8 cellular contexts compared by ENCODE assay signal in genomic region chr17:61927211-61928100, GRCh38. TPM values are rescaled to one million over a fixed set of nuclear protein-coding genes. Genes with fewer than 3 reads are reported as not detected.
DNase-seq lines count a peak whose midpoint lies in the region; TF ChIP-seq lines count a peak whose summit lies in the region.

A gene with protein sequence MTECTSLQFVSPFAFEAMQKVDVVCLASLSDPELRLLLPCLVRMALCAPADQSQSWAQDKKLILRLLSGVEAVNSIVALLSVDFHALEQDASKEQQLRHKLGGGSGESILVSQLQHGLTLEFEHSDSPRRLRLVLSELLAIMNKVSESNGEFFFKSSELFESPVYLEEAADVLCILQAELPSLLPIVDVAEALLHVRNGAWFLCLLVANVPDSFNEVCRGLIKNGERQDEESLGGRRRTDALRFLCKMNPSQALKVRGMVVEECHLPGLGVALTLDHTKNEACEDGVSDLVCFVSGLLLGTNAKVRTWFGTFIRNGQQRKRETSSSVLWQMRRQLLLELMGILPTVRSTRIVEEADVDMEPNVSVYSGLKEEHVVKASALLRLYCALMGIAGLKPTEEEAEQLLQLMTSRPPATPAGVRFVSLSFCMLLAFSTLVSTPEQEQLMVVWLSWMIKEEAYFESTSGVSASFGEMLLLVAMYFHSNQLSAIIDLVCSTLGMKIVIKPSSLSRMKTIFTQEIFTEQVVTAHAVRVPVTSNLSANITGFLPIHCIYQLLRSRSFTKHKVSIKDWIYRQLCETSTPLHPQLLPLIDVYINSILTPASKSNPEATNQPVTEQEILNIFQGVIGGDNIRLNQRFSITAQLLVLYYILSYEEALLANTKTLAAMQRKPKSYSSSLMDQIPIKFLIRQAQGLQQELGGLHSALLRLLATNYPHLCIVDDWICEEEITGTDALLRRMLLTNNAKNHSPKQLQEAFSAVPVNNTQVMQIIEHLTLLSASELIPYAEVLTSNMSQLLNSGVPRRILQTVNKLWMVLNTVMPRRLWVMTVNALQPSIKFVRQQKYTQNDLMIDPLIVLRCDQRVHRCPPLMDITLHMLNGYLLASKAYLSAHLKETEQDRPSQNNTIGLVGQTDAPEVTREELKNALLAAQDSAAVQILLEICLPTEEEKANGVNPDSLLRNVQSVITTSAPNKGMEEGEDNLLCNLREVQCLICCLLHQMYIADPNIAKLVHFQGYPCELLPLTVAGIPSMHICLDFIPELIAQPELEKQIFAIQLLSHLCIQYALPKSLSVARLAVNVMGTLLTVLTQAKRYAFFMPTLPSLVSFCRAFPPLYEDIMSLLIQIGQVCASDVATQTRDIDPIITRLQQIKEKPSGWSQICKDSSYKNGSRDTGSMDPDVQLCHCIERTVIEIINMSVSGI (minus strand): TSS chr17:61927982. CDS start chr17:61926644, 1,338 bp downstream.

- H3K27me3 ChIP-seq in suprapubic skin = no peaks in the 10 kb centered on the region

- peak; percentile 94 for TF ChIP-seq POLR2A in NB4 (IDR thresholded peaks at IDR 0.05; ENCODE audit: extremely low read depth, insufficient read length)
- TF ChIP-seq POLR2A in suprapubic skin (IDR thresholded peaks at IDR 0.05) = peak in 1 of 2 donors; percentile 49

- H3K27ac ChIP-seq in suprapubic skin = peak within 1 kb of the TSS; percentile 84

- intact Hi-C loops in activated naive CD4-positive, alpha-beta T cell treated with anti-CD3 and anti-CD28 coated beads for 36 hours (cut with micrococcal nuclease) = loop anchor here (1.0 to 10.0 kb wide), 4 partner anchors 64 to 1853 kb away; partner anchors contain the start of genes BRIP1, HEATR6 and PPM1D

- peaks cover 8% of the 10 kb centered on the region for H3K36me3 ChIP-seq in suprapubic skin

- peaks cover 3% of the 10 kb centered on the region; the same call in 1 of the 2 replicates for H3K36me3 Mint-ChIP-seq in HFFc6 (ENCODE audit: low read depth)
- peaks cover 13% of the 10 kb centered on the region for H3K36me3 Mint-ChIP-seq in activated naive CD4-positive, alpha-beta T cell treated with anti-CD3 and anti-CD28 coated beads for 36 hours (ENCODE audit: low read depth)

- no peaks in the 10 kb centered on the region for H3K9me3 Mint-ChIP-seq in HFFc6
- H3K9me3 Mint-ChIP-seq in activated naive CD4-positive, alpha-beta T cell treated with anti-CD3 and anti-CD28 coated beads for 36 hours = no peaks in the 10 kb centered on the region

- peaks cover 16% of the 10 kb centered on the region for H3K4me1 ChIP-seq in suprapubic skin

- no peaks in the 10 kb centered on the region for H3K27me3 Mint-ChIP-seq in HFFc6 (ENCODE audit: insufficient read depth)
- no peaks in the 10 kb centered on the region for H3K27me3 Mint-ChIP-seq in activated naive CD4-positive, alpha-beta T cell treated with anti-CD3 and anti-CD28 coated beads for 36 hours (ENCODE audit: low read depth)

- peak; percentile 93 for DNase-seq in G401 (ENCODE audit: low spot score)
- DNase-seq in HFFc6 = peak; percentile 94
- peak; percentile 93 for DNase-seq in NB4 (ENCODE audit: low read depth)
- DNase-seq in SK-N-DZ (ENCODE audit: low spot score) = peak; percentile 96
- peak; percentile 97 for DNase-seq in activated naive CD4-positive, alpha-beta T cell treated with anti-CD3 and anti-CD28 coated beads for 36 hours
- peak; percentile 75 for DNase-seq in glomerular endothelial cell (ENCODE audit: extremely low read depth, low read depth, low spot score)
- peak; percentile 88 for DNase-seq in occipital lobe (lab: John Stamatoyannopoulos, UW)
- DNase-seq in suprapubic skin (ENCODE audit: low spot score in 2 of 2) = peak; percentile 96 to 98

- peak within 1 kb of the TSS; percentile 91 for H3K4me3 Mint-ChIP-seq in HFFc6
- H3K4me3 Mint-ChIP-seq in activated naive CD4-positive, alpha-beta T cell treated with anti-CD3 and anti-CD28 coated beads for 36 hours = peak within 1 kb of the TSS; percentile 95

- H3K27ac Mint-ChIP-seq in HFFc6 = peak within 1 kb of the TSS; percentile 92
- peak within 1 kb of the TSS; percentile 89 for H3K27ac Mint-ChIP-seq in activated naive CD4-positive, alpha-beta T cell treated with anti-CD3 and anti-CD28 coated beads for 36 hours

- no peak for TF ChIP-seq EP300 in suprapubic skin (IDR thresholded peaks at IDR 0.05)

- in situ Hi-C loops in G401 (cut with HindIII; ENCODE audit: low sequenced_read_pairs) = no loop called here

- under 1% methylated on average over 37 of the region's 58 CpGs for WGBS in suprapubic skin

- TF ChIP-seq CTCF in HFFc6 (IDR thresholded peaks at IDR 0.05) = no peak; the same call in 1 of the 2 replicates
- no peak for TF ChIP-seq CTCF in NB4 (IDR thresholded peaks at IDR 0.05; ENCODE audit: low read depth, low read length)
- TF ChIP-seq CTCF in suprapubic skin (IDR thresholded peaks at IDR 0.05) = no peak

- peaks cover 18% of the 10 kb centered on the region for H3K4me1 Mint-ChIP-seq in HFFc6 (ENCODE audit: low read depth)
- peaks cover 17% of the 10 kb centered on the region for H3K4me1 Mint-ChIP-seq in activated naive CD4-positive, alpha-beta T cell treated with anti-CD3 and anti-CD28 coated beads for 36 hours (ENCODE audit: low read depth)

- H3K4me3 ChIP-seq in NB4 (ENCODE audit: low read depth, low read length) (peak within 1 kb of the TSS; percentile 90), suprapubic skin (peak within 1 kb of the TSS; percentile 60)

- CTCF ChIA-PET in activated naive CD4-positive, alpha-beta T cell treated with anti-CD3 and anti-CD28 coated beads for 36 hours (lab: Charles Lee) = interaction anchor here (1.2 kb wide), 1 partner anchor 138 kb away, joined by 3 read pairs; no protein-coding TSS in a partner anchor

- H3K9me3 ChIP-seq in suprapubic skin = no peaks in the 10 kb centered on the region

RNA-seq across cellular contexts. Expression of the gene that starts here (rescaled TPM):
- 14.8 and 22.8 TPM in 2 replicates for total RNA-seq in G401 (2014; rRNA removed; shearing (Covaris generic))
- 10 to 100 TPM in 2 of 6 experiments, 1 to 10 TPM in 4; 8.1 to 10.1 (median 9.5) TPM for total RNA-seq in HFFc6 (2021; fragmentation: NEBNext Ultra II Directional; extraction: Animal tissue kit (Norgen Biotek cat#: 25700))
- 19.2 and 19.3 TPM in 2 replicates for polyA plus RNA-seq in SK-N-DZ (2014; cell fraction: cytosol; rRNA removed)
- polyA plus RNA-seq in SK-N-DZ (2014; cell fraction: nucleus; rRNA removed) = 18.8 and 25.4 TPM in 2 replicates
- 10 to 100 TPM; 23.2 to 25.0 TPM for total RNA-seq in activated naive CD4-positive, alpha-beta T cell treated with anti-CD3 and anti-CD28 coated beads for 36 hours
- total RNA-seq in glomerular endothelial cell (10.3 and 11.0 TPM in 2 replicates), occipital lobe (35.9 TPM), suprapubic skin (10 to 100 TPM in 2 of 4 donors, 1 to 10 TPM in 2; 8.3 to 17.8 (median 13.0) TPM)

Comparison
In these comparisons a context has a peak if more than half of its experiments do, and no peak if none do; other contexts are left out.
1. Peak in every context shown above with its lines: DNase-seq, H3K4me3 ChIP-seq and H3K27ac ChIP-seq.